Comparison of ENCODE assay signal across 9 cellular contexts in the genomic region with DNA sequence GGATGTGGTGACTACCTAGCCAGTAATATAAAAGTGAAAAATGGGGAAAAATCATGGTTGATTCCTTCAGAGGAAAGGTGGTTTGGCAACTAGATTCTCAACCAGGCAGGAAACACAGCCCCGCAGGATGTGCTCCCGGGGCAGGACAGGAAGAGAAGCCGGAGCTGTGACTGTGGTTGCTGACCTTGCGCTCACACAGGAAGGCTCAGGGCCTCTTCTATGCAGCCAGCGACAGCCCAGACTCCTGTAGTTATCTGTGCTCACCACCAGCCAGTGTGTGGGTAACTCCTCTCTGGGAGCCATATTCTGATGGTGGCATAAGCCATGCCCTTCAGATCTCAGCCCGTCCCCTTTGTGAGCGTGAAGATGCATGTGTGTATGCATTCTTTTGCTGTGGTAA. TPM values are rescaled to one million over a fixed set of nuclear protein-coding genes. Genes with fewer than 3 reads are reported as not detected.
DNase-seq lines count a peak whose midpoint lies in the region; ATAC-seq, FAIRE-seq and TF ChIP-seq lines count a peak whose summit lies in the region.
"Had no signal": no experiment of that assay in that cellular context is flagged by ENCODE, and none has a peak within 500 bp of the region (broad histone marks: within the 10 kb centered on the region; RNA-seq: fewer than 3 reads in every experiment).

No MANE protein-coding gene starts in this region.

- H3K36me3 ChIP-seq in endodermal cell (ENCODE audit: control insufficient read depth, insufficient read depth, low read length) (peaks cover 64% of the 10 kb centered on the region), pancreas (peaks cover 0 to 21% (median 0%) of the 10 kb centered on the region in 3 donors)

- no peaks in the 10 kb centered on the region for H3K27me3 ChIP-seq in H9 (ENCODE audit: insufficient read depth, low read length)
- no peaks in the 10 kb centered on the region for H3K27me3 ChIP-seq in endodermal cell (ENCODE audit: control insufficient read depth, insufficient read depth, low read length, poor library complexity, severe bottlenecking)
- no peaks in the 10 kb centered on the region for H3K27me3 ChIP-seq in pancreas
- H3K27me3 ChIP-seq: testis had no signal

- no peak overlapping the region for H3K56ac ChIP-seq in H9 (ENCODE audit: insufficient read length, low read depth, low read length)

- peak in 3 of 4 donors; percentile 19 to 56 (median 54) for ATAC-seq in pancreas
- ATAC-seq in HG02870 (IDR thresholded peaks at IDR 0.05; ENCODE audit: unreplicated experiment) = no peak

- no peaks in the 10 kb centered on the region for H3K79me2 ChIP-seq in H9 (ENCODE audit: insufficient read depth, low read length)

- H2BK5ac ChIP-seq in H9 (ENCODE audit: insufficient read length, low read length) = no peak overlapping the region

- H2BK120ac ChIP-seq in H9 (ENCODE audit: low read depth, low read length, poor library complexity, severe bottlenecking) = no peak overlapping the region

- H3K14ac ChIP-seq in H9 (ENCODE audit: insufficient read depth, low read length) = no peak overlapping the region

- TF ChIP-seq CTCF in H9 (conservative IDR thresholded peaks at IDR 0.05) = no peak
- no peak for TF ChIP-seq CTCF in endodermal cell (conservative IDR thresholded peaks at IDR 0.05)
- TF ChIP-seq CTCF in pancreas (IDR thresholded peaks at IDR 0.05) = no peak

- H3K4me2 ChIP-seq in H9 (ENCODE audit: insufficient read depth, insufficient read length, low read length) = no peak overlapping the region

- no peak overlapping the region for H3K18ac ChIP-seq in H9 (ENCODE audit: insufficient read length, low read depth, low read length)

- no peak overlapping the region for H3K4ac ChIP-seq in H9 (ENCODE audit: low read depth, low read length)

- H3K27ac Mint-ChIP-seq in H9 (peak overlapping the region in 2 of 3 experiments; percentile 25 to 46; a peak in 3 of 7 replicates), endodermal cell (no peak overlapping the region)

- H3K4me3 ChIP-seq in endodermal cell (ENCODE audit: low read length) = no peak overlapping the region
- no peak overlapping the region for H3K4me3 ChIP-seq in pancreas
- H3K4me3 ChIP-seq: testis had no signal

- no CpG with 5 or more reads among the region's 7 CpGs for WGBS in H9 (ENCODE audit: extremely low coverage, insufficient read length, low lambda C conversion rate)
- 76 to 87% methylated on average over 5 to 7 of the region's 7 CpGs for WGBS in endodermal cell (ENCODE audit: insufficient coverage in 1 of 2, insufficient read length in 1 of 2), 2 experiments
- 84 to 90% methylated on average over 7 of the region's 7 CpGs for WGBS in pancreas, 2 donors

- no peak overlapping the region for H2BK15ac ChIP-seq in H9 (ENCODE audit: low read depth, low read length)

- no peaks in the 10 kb centered on the region for H3K79me1 ChIP-seq in H9 (ENCODE audit: insufficient read depth, low read depth, low read length, poor library complexity, severe bottlenecking)

- H3K9me3 ChIP-seq in H9 (ENCODE audit: control insufficient read depth, low read depth, low read length) (no peaks in the 10 kb centered on the region), endodermal cell (ENCODE audit: control insufficient read depth, low read length) (no peaks in the 10 kb centered on the region), pancreas (no peaks in the 10 kb centered on the region)
- H3K9me3 ChIP-seq: testis had no signal

- no peaks in the 10 kb centered on the region for H3K23me2 ChIP-seq in H9 (ENCODE audit: insufficient read length, low read depth, low read length, poor library complexity, severe bottlenecking)

- H4K8ac ChIP-seq in H9 (replicated peaks; ENCODE audit: insufficient read length, low read depth, low read length) = no peak overlapping the region

- FAIRE-seq in pancreas (lab: Jason Lieb, UNC) = no peak

- H3K4me3 Mint-ChIP-seq in H9 (no peak overlapping the region; a peak in 1 of 5 replicates), endodermal cell (no peak overlapping the region)

- no peak overlapping the region for H2BK20ac ChIP-seq in H9 (ENCODE audit: low read depth, low read length, poor library complexity, severe bottlenecking)

- H4K91ac ChIP-seq in H9 (ENCODE audit: insufficient read length, low read depth, low read length) = no peak overlapping the region

- no peak overlapping the region for H4K5ac ChIP-seq in H9 (ENCODE audit: insufficient read length, low read depth, low read length)

- H3K36me3 Mint-ChIP-seq in H9 (ENCODE audit: insufficient read depth in 1 of 3, low read depth in 3 of 3) = peaks cover 23 to 52% (median 40%) of the 10 kb centered on the region in 3 experiments; a peak in 6 of 7 replicates
- H3K36me3 Mint-ChIP-seq in endodermal cell (ENCODE audit: low read depth) = peaks cover 57% of the 10 kb centered on the region

- H3K27ac ChIP-seq in H9 (ENCODE audit: insufficient read length, low read depth, low read length) (no peak overlapping the region), endodermal cell (ENCODE audit: low read depth, low read length) (no peak overlapping the region), pancreas (no peak overlapping the region)
- H3K27ac ChIP-seq: testis had no signal

- H3K9ac ChIP-seq in H9 (ENCODE audit: extremely low read depth, insufficient read length, low read length) = no peak overlapping the region
- no peak overlapping the region for H3K9ac ChIP-seq in endodermal cell (ENCODE audit: extremely low read depth, low read length, poor library complexity, severe bottlenecking)

- no peak overlapping the region for H3T11ph ChIP-seq in H9 (ENCODE audit: low read length)

- H3K27me3 Mint-ChIP-seq in H9 (ENCODE audit: low read depth) (peaks cover 1% of the 10 kb centered on the region; the same call in 1 of the 2 replicates), endodermal cell (ENCODE audit: insufficient read depth) (no peaks in the 10 kb centered on the region)

- no peak overlapping the region for H2AK5ac ChIP-seq in H9 (ENCODE audit: insufficient read length, low read length)

- no peak overlapping the region for H2AFZ ChIP-seq in H9 (ENCODE audit: low read length)

- H3K4me1 Mint-ChIP-seq in H9 (peaks cover 3 to 12% of the 10 kb centered on the region in 2 experiments; a peak in 3 of 4 replicates), endodermal cell (peaks cover 11% of the 10 kb centered on the region)

- DNase-seq in H9 (peak; percentile 63), T-helper 22 cell (ENCODE audit: low read depth) (peak; percentile 15), endodermal cell (peak; percentile 75), pancreas (no peak), DMS79 treated with DMSO at 0.1 percent for 48 hours (lab: John Stamatoyannopoulos, UW) (no peak), NCI-H2171 (lab: John Stamatoyannopoulos, UW) (no peak), mucosa of gallbladder (ENCODE audit: low spot score) (no peak)
- DNase-seq: testis had no signal

- H4K20me1 ChIP-seq in H9 (ENCODE audit: control insufficient read depth, insufficient read depth, insufficient read length) = no peaks in the 10 kb centered on the region

- no peak overlapping the region for H3K23ac ChIP-seq in H9 (ENCODE audit: insufficient read length, low read depth, low read length)

- H2BK12ac ChIP-seq in H9 (ENCODE audit: insufficient read length, low read depth, low read length) = no peak overlapping the region

- intact Hi-C loops in pancreas (cut with DNase I) = no loop called here

- H3K4me1 ChIP-seq in H9 (ENCODE audit: insufficient read depth, low read length) (peaks cover 2% of the 10 kb centered on the region; the same call in 1 of the 2 replicates), endodermal cell (ENCODE audit: control insufficient read depth, insufficient read depth, low read length) (peaks cover 5% of the 10 kb centered on the region), pancreas (no peaks in the 10 kb centered on the region)
- H3K4me1 ChIP-seq: testis had no signal

- H3K9me3 Mint-ChIP-seq in H9 (no peaks in the 10 kb centered on the region), endodermal cell (no peaks in the 10 kb centered on the region)

RNA-seq across cellular contexts. Expression of gene FSCN1, which starts 50.7 kb away (rescaled TPM):
- total RNA-seq in H9 (2021) = 293 and 302 TPM in 2 replicates
- total RNA-seq in endodermal cell = 100 to 1,000 TPM; 691 to 720 TPM
- polyA plus RNA-seq in endodermal cell (2013, experiment 1 of 2) = 358 TPM
- 364 TPM for polyA plus RNA-seq in endodermal cell (2013, experiment 2 of 2)
- 10 to 100 TPM in 1 of 6 donors, 1 to 10 TPM in 5; 1.8 to 17.4 (median 5.9) TPM for total RNA-seq in pancreas
- polyA plus RNA-seq in pancreas = 1 to 10 TPM; 6.9 to 7.7 TPM
- total RNA-seq in mucosa of gallbladder = 38.6 TPM

Comparison
In these comparisons a context has a peak if more than half of its experiments do, and no peak if none do; other contexts are left out.
1. DNase-seq: peak in H9 (single experiment), T-helper 22 cell (single experiment) and endodermal cell (single experiment); none in pancreas (0 of 6), DMS79 treated with DMSO at 0.1 percent for 48 hours (single experiment), NCI-H2171 (single experiment) and mucosa of gallbladder (single experiment).